Comparison of ENCODE assay signal across 9 cellular contexts in the genomic region with DNA sequence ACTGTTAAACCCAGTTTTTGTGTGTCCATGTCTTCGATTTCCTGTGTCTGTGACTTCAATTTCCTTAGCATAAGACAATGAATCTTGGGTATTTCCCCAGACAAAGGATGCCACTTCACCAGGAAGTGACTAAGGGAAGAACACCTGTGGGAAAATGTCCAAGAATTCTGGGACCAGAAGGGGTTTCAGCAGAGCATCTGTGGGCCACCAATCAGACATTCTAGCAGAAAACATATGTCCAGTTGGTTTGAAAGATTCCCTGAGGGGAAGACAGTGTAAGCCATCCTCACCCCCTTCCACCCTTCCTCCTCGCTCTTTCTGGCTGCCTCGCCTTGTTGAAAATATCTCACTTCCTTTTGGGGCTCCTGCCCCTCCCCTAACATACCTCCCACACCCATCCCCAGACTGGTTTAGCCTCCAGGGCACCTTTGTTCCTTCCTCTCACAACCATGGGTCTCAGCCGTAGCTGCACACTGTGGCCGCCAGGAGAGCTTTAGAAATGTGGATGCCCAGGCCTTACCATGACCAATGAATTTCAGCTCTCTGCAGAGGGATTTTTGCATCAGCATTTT. TPM values are rescaled to one million over a fixed set of nuclear protein-coding genes. Genes with fewer than 3 reads are reported as not detected.
DNase-seq lines count a peak whose midpoint lies in the region; ATAC-seq, FAIRE-seq and TF ChIP-seq lines count a peak whose summit lies in the region.
"Had no signal": no experiment of that assay in that cellular context is flagged by ENCODE, and none has a peak within 500 bp of the region (broad histone marks: within the 10 kb centered on the region; RNA-seq: fewer than 3 reads in every experiment).

No MANE protein-coding gene starts in this region.

- peaks cover 11% of the 10 kb centered on the region in 2 experiments for H3K4me1 Mint-ChIP-seq in H9

- FAIRE-seq in GM12878 (lab: Jason Lieb, UNC) = no peak

- intact Hi-C loops in OCI-LY7 (cut with micrococcal nuclease; ENCODE audit: unreplicated experiment) (loop anchor here (2.0 to 5.0 kb wide), 2 partner anchors 67 to 84 kb away; no protein-coding TSS in a partner anchor), GM12878 (cut with micrococcal nuclease; ENCODE audit: unreplicated experiment) (no loop called here)

- no peak for TF ChIP-seq POLR2A in GM12878 (IDR thresholded peaks at IDR 0.05; ENCODE audit: low read depth, low read length)

- H4K5ac ChIP-seq in H9 (ENCODE audit: insufficient read length, low read depth, low read length) = no peak overlapping the region

- H3K4me1 ChIP-seq in H9 (ENCODE audit: insufficient read depth, low read length) (no peaks in the 10 kb centered on the region), OCI-LY7 (ENCODE audit: insufficient read depth, low read length, poor library complexity, severe bottlenecking) (peaks cover 98% of the 10 kb centered on the region), GM12878 (ENCODE audit: control insufficient read depth, insufficient read depth, low read length) (peaks cover 35% of the 10 kb centered on the region)

- TF ChIP-seq EP300 in GM12878 (IDR thresholded peaks at IDR 0.05; ENCODE audit: borderline replicate concordance in 1 of 2, control insufficient read depth in 1 of 2, low read depth in 2 of 2, low read length in 2 of 2) = no peak

- H2BK15ac ChIP-seq in H9 (ENCODE audit: low read depth, low read length) = no peak overlapping the region

- in situ Hi-C loops in GM13976 (cut with MboI; ENCODE audit: low sequenced_read_pairs, unreplicated experiment) = no loop called here
- in situ Hi-C loops in GM12878 (cut with MboI) = no loop called here

- H3K79me1 ChIP-seq in H9 (ENCODE audit: insufficient read depth, low read depth, low read length, poor library complexity, severe bottlenecking) = no peaks in the 10 kb centered on the region

- peaks cover 21% of the 10 kb centered on the region for H3K36me3 ChIP-seq in OCI-LY7 (ENCODE audit: insufficient read depth, low read length)
- H3K36me3 ChIP-seq in GM12878 (ENCODE audit: control insufficient read depth in 2 of 2, insufficient read depth in 2 of 2, low read length in 1 of 2) = peaks cover 2 to 3% of the 10 kb centered on the region in 2 experiments; a peak in 3 of 4 replicates

- CTCF ChIA-PET in OCI-LY7 (lab: Charles Lee; ENCODE audit: unreplicated experiment) = interaction anchor here (0.6 to 1.4 kb wide), 3 partner anchors 26 to 328 kb away, joined by 3 to 4 read pairs (median 3); no protein-coding TSS in a partner anchor
- CTCF ChIA-PET in GM12878 (lab: Yijun Ruan, JAX) = interaction anchor here (1.4 to 2.0 kb wide), 4 partner anchors 25 to 146 kb away, joined by 3 to 8 read pairs (median 4); partner anchors contain the start of gene IFNAR1

- no peaks in the 10 kb centered on the region for H3K27me3 Mint-ChIP-seq in H9 (ENCODE audit: low read depth)

- no peak overlapping the region; a peak in 1 of 5 replicates for H3K4me3 Mint-ChIP-seq in H9

- no peak overlapping the region for H2BK20ac ChIP-seq in H9 (ENCODE audit: low read depth, low read length, poor library complexity, severe bottlenecking)

- H3K36me3 Mint-ChIP-seq in H9 (ENCODE audit: insufficient read depth in 1 of 3, low read depth in 3 of 3) = no peaks in the 10 kb centered on the region

- no peak overlapping the region for H3T11ph ChIP-seq in H9 (ENCODE audit: low read length)

- TSS peak; percentile 18 for BruUV-seq in OCI-LY7 (replicated peaks; lab: Mats Ljungman, UMichigan)
- no TSS peak for BruUV-seq in GM12878 (replicated peaks; lab: Mats Ljungman, UMichigan)

- H4K20me1 ChIP-seq in H9 (ENCODE audit: control insufficient read depth, insufficient read depth, insufficient read length) (no peaks in the 10 kb centered on the region), OCI-LY7 (ENCODE audit: insufficient read depth, low read length) (no peaks in the 10 kb centered on the region), GM12878 (ENCODE audit: control insufficient read depth, insufficient read depth) (no peaks in the 10 kb centered on the region)

- H2AK5ac ChIP-seq in H9 (ENCODE audit: insufficient read length, low read length) = no peak overlapping the region

- H2BK120ac ChIP-seq in H9 (ENCODE audit: low read depth, low read length, poor library complexity, severe bottlenecking) = no peak overlapping the region

- H3K27me3 ChIP-seq in H9 (ENCODE audit: insufficient read depth, low read length) = no peaks in the 10 kb centered on the region
- no peaks in the 10 kb centered on the region for H3K27me3 ChIP-seq in GM12878 (replicated peaks in 1 of 2; ENCODE audit: control insufficient read depth in 2 of 2, insufficient read depth in 2 of 2, low read length in 1 of 2)

- no peak overlapping the region for H3K9ac ChIP-seq in H9 (ENCODE audit: extremely low read depth, insufficient read length, low read length)
- peak overlapping the region; percentile 26; the same call in 1 of the 2 replicates for H3K9ac ChIP-seq in GM12878 (ENCODE audit: control insufficient read depth, insufficient read depth, low read length)

- no peak overlapping the region for H2AFZ ChIP-seq in H9 (ENCODE audit: low read length)
- H2AFZ ChIP-seq in OCI-LY7 (ENCODE audit: low read length) = peak overlapping the region; percentile 22; the same call in 1 of the 2 replicates
- H2AFZ ChIP-seq in GM12878 (ENCODE audit: control insufficient read depth, low read depth, low read length) = peak overlapping the region; percentile 79

- H4K91ac ChIP-seq in H9 (ENCODE audit: insufficient read length, low read depth, low read length) = no peak overlapping the region

- POLR2A ChIA-PET in OCI-LY7 (lab: Charles Lee) (interaction anchor here (0.5 to 7.1 kb wide), 16 partner anchors 12 to 734 kb away, joined by 3 to 121 read pairs (median 4); partner anchors contain the start of genes IFNAR1 and IL10RB), GM12878 (lab: Charles Lee) (interaction anchor here (0.6 to 0.9 kb wide), 2 partner anchors 28 to 48 kb away, joined by 3 read pairs; no protein-coding TSS in a partner anchor)

- H3K23ac ChIP-seq in H9 (ENCODE audit: insufficient read length, low read depth, low read length) = no peak overlapping the region

- no peak overlapping the region for H2BK12ac ChIP-seq in H9 (ENCODE audit: insufficient read length, low read depth, low read length)

- H3K27ac ChIP-seq in H9 (ENCODE audit: insufficient read length, low read depth, low read length) (no peak overlapping the region), OCI-LY7 (ENCODE audit: low read depth, low read length, poor library complexity, severe bottlenecking) (peak overlapping the region; percentile 95), GM12878 (ENCODE audit: control insufficient read depth, insufficient read depth) (peak overlapping the region; percentile 62)

- no peak overlapping the region for H3K56ac ChIP-seq in H9 (ENCODE audit: insufficient read length, low read depth, low read length)

- TF ChIP-seq RAD21 in GM12878 (IDR thresholded peaks at IDR 0.05; ENCODE audit: insufficient read depth, low read depth, low read length) = 0 out of 2 replicates have a peak, but pooled peaks have one; percentile 10

- SMC1A ChIA-PET in GM12878 (lab: Charles Lee; ENCODE audit: uncharacterized antibody, unreplicated experiment) = interaction anchor here (1.1 to 1.6 kb wide), 4 partner anchors 9 to 65 kb away, joined by 3 to 6 read pairs (median 4); partner anchors contain the start of gene IFNAR1

- H3K9me3 Mint-ChIP-seq in H9 = no peaks in the 10 kb centered on the region

- H2BK5ac ChIP-seq in H9 (ENCODE audit: insufficient read length, low read length) = no peak overlapping the region

- ATAC-seq in GM12878 = peak; percentile 87

- no CpG with 5 or more reads among the region's 5 CpGs for WGBS in H9 (ENCODE audit: extremely low coverage, insufficient read length, low lambda C conversion rate)
- WGBS in GM12878 (ENCODE audit: insufficient coverage, insufficient replicate concordance, low lambda C conversion rate, missing lambda C conversion rate) = 25% methylated on average over 5 of the region's 5 CpGs

- no peak overlapping the region for H3K18ac ChIP-seq in H9 (ENCODE audit: insufficient read length, low read depth, low read length)

- no peak overlapping the region for H3K4me2 ChIP-seq in H9 (ENCODE audit: insufficient read depth, insufficient read length, low read length)
- peak overlapping the region; percentile 47 for H3K4me2 ChIP-seq in OCI-LY7 (ENCODE audit: low read length)
- peak overlapping the region; percentile 66 for H3K4me2 ChIP-seq in GM12878 (ENCODE audit: control insufficient read depth, insufficient read depth)

- H3K14ac ChIP-seq in H9 (ENCODE audit: insufficient read depth, low read length) = no peak overlapping the region

- no peaks in the 10 kb centered on the region for H3K23me2 ChIP-seq in H9 (ENCODE audit: insufficient read length, low read depth, low read length, poor library complexity, severe bottlenecking)

- TF ChIP-seq CTCF in GM13976 (IDR thresholded peaks at IDR 0.05; ENCODE audit: borderline replicate concordance, control extremely low read depth, extremely low read depth, insufficient read depth, missing control alignments) (no peak), H9 (conservative IDR thresholded peaks at IDR 0.05) (peak; percentile 28; the same call in 2 of the 3 replicates), OCI-LY7 (conservative IDR thresholded peaks at IDR 0.05; ENCODE audit: low read length) (peak; percentile 67), GM12878 (IDR thresholded peaks at IDR 0.05 in 2 of 3, conservative IDR thresholded peaks at IDR 0.05 in 1 of 3; ENCODE audit: control insufficient read depth in 2 of 3, extremely low read depth in 1 of 3, insufficient read depth in 1 of 3, low read depth in 3 of 3, low read length in 3 of 3) (peak in 1 of 3 experiments; percentile 47; a peak in 2 of 6 replicates)

- peak overlapping the region in 1 of 3 experiments; percentile 29; a peak in 1 of 7 replicates for H3K27ac Mint-ChIP-seq in H9

- H3K4ac ChIP-seq in H9 (ENCODE audit: low read depth, low read length) = no peak overlapping the region

- peak overlapping the region; percentile 25 for H3K4me3 ChIP-seq in OCI-LY7 (ENCODE audit: low read depth, low read length, poor library complexity, severe bottlenecking)
- no peak overlapping the region for H3K4me3 ChIP-seq in GM12878

- DNase-seq in GM13976 (ENCODE audit: low spot score) (peak; percentile 62), H9 (no peak), OCI-LY7 (ENCODE audit: low spot score) (peak; percentile 89), GM12878 (ENCODE audit: low read depth, low spot score) (peak; percentile 25), HuH-7.5 (ENCODE audit: low spot score) (no peak), midbrain (lab: John Stamatoyannopoulos, UW) (no peak), NCI-H1048 (lab: John Stamatoyannopoulos, UW) (no peak)
- peak; percentile 2 to 33 (median 11) for DNase-seq in stimulated activated CD4-positive, alpha-beta T cell treated with anti-CD3 and anti-CD28 coated beads, TNF-alpha, amount 100 ng/mL, for 24 hours (ENCODE audit: low read depth in 3 of 3)
- DNase-seq: IMR-90 had no signal

- no peak overlapping the region for H4K8ac ChIP-seq in H9 (replicated peaks; ENCODE audit: insufficient read length, low read depth, low read length)

- no peaks in the 10 kb centered on the region for H3K9me3 ChIP-seq in H9 (ENCODE audit: control insufficient read depth, low read depth, low read length)
- no peaks in the 10 kb centered on the region for H3K9me3 ChIP-seq in OCI-LY7 (ENCODE audit: low read length)
- no peaks in the 10 kb centered on the region for H3K9me3 ChIP-seq in GM12878 (replicated peaks; ENCODE audit: control insufficient read depth, insufficient read depth, low read length)

- no peaks in the 10 kb centered on the region for H3K9me2 ChIP-seq in OCI-LY7 (ENCODE audit: insufficient read depth, low read length)

- RAD21 ChIA-PET in GM12878 (lab: Charles Lee; ENCODE audit: unreplicated experiment) = interaction anchor here (0.8 to 1.9 kb wide), 4 partner anchors 33 to 94 kb away, joined by 3 to 6 read pairs (median 6); partner anchors contain the start of gene IL10RB

- no peaks in the 10 kb centered on the region for H3K79me2 ChIP-seq in H9 (ENCODE audit: insufficient read depth, low read length)
- no peaks in the 10 kb centered on the region for H3K79me2 ChIP-seq in OCI-LY7 (ENCODE audit: insufficient read depth, low read depth, low read length)
- no peaks in the 10 kb centered on the region for H3K79me2 ChIP-seq in GM12878 (ENCODE audit: control insufficient read depth, insufficient read depth, low read length)

RNA-seq across cellular contexts. Expression of gene IFNAR1, which starts 25.5 kb away (rescaled TPM):
- total RNA-seq in H9 (2021) (14.2 and 15.8 TPM in 2 replicates), OCI-LY7 (2022) (60.8 and 65.2 TPM in 2 replicates), GM12878 (2014; rRNA removed) (17.0 and 17.3 TPM in 2 replicates), GM12878 (2014; rRNA removed; fragmentation: Illumina TruSeq; extraction: Trizol) (17.0 and 19.0 TPM in 2 replicates), GM12878 (2021) (33.2 and 35.5 TPM in 2 replicates)
- total RNA-seq in OCI-LY7 (2014; rRNA removed; shearing (Covaris generic)) = 17.0 and 18.1 TPM in 2 replicates
- 28.3 and 29.7 TPM in 2 replicates for total RNA-seq in GM12878 (2013; cell fraction: nucleolus; rRNA removed)
- polyA plus RNA-seq in GM12878 (2011; ENCODE audit: low read depth) = 18.0 TPM
- polyA plus RNA-seq in GM12878 (2011; rRNA removed) (12.2 and 17.6 TPM in 2 replicates), GM12878 (2014; fragmentation: Illumina TruSeq; extraction: Trizol) (23.6 and 28.6 TPM in 2 replicates), GM12878 (2014; fragmentation: Nextera tagmentation; extraction: Ambion mirVana) (10 to 100 TPM; 25.6 to 30.9 TPM), GM12878 (2014; rRNA removed) (10.9 and 12.0 TPM in 2 replicates), GM12878 (2016; fragmentation: Nextera tagmentation; extraction: Ambion mirVana) (10 to 100 TPM; 55.3 to 62.4 TPM)
- 6.8 and 11.1 TPM in 2 replicates for polyA plus RNA-seq in GM12878 (2011; cell fraction: cytosol; rRNA removed)
- 4.0 and 5.0 TPM in 2 replicates for polyA plus RNA-seq in GM12878 (2011; cell fraction: nucleus; rRNA removed)
- polyA plus RNA-seq in GM12878 (2012) = 26.3 and 34.8 TPM in 2 replicates
- 17.7 and 17.8 TPM in 2 replicates for polyA minus RNA-seq in GM12878 (2011; rRNA and poly(A)+ RNA removed)
- 9.8 and 11.4 TPM in 2 replicates for polyA minus RNA-seq in GM12878 (2011; cell fraction: cytosol; rRNA and poly(A)+ RNA removed)
- polyA minus RNA-seq in GM12878 (2011; cell fraction: nucleus; rRNA and poly(A)+ RNA removed) = 5.9 and 9.6 TPM in 2 replicates

RNA-seq across cellular contexts. Expression of gene IL10RB, which starts 33.1 kb away (rescaled TPM):
- total RNA-seq in H9 (2021) (3.1 TPM in 2 replicates), OCI-LY7 (2022) (48.3 and 54.5 TPM in 2 replicates), GM12878 (2014; rRNA removed) (37.3 and 44.5 TPM in 2 replicates), GM12878 (2014; rRNA removed; fragmentation: Illumina TruSeq; extraction: Trizol) (30.0 and 32.4 TPM in 2 replicates), GM12878 (2021) (22.7 and 26.9 TPM in 2 replicates)
- total RNA-seq in OCI-LY7 (2014; rRNA removed; shearing (Covaris generic)) = 44.3 and 48.0 TPM in 2 replicates
- total RNA-seq in GM12878 (2013; cell fraction: nucleolus; rRNA removed) = 35.3 and 38.4 TPM in 2 replicates
- 28.8 TPM for polyA plus RNA-seq in GM12878 (2011; ENCODE audit: low read depth)
- polyA plus RNA-seq in GM12878 (2011; rRNA removed) (31.4 and 37.4 TPM in 2 replicates), GM12878 (2014; fragmentation: Illumina TruSeq; extraction: Trizol) (27.3 and 37.5 TPM in 2 replicates), GM12878 (2014; fragmentation: Nextera tagmentation; extraction: Ambion mirVana) (10 to 100 TPM; 15.0 to 23.3 TPM), GM12878 (2014; rRNA removed) (27.2 and 31.1 TPM in 2 replicates), GM12878 (2016; fragmentation: Nextera tagmentation; extraction: Ambion mirVana) (10 to 100 TPM; 49.8 to 55.1 TPM)
- 32.9 and 43.8 TPM in 2 replicates for polyA plus RNA-seq in GM12878 (2011; cell fraction: cytosol; rRNA removed)
- 13.2 and 14.8 TPM in 2 replicates for polyA plus RNA-seq in GM12878 (2011; cell fraction: nucleus; rRNA removed)
- 30.3 and 41.4 TPM in 2 replicates for polyA plus RNA-seq in GM12878 (2012)
- polyA minus RNA-seq in GM12878 (2011; rRNA and poly(A)+ RNA removed) = 43.3 and 51.9 TPM in 2 replicates
- polyA minus RNA-seq in GM12878 (2011; cell fraction: cytosol; rRNA and poly(A)+ RNA removed) = 15.5 and 18.2 TPM in 2 replicates
- polyA minus RNA-seq in GM12878 (2011; cell fraction: nucleus; rRNA and poly(A)+ RNA removed) = 8.2 and 10.6 TPM in 2 replicates

Comparison
In these comparisons a context has a peak if more than half of its experiments do, and no peak if none do; other contexts are left out.
1. DNase-seq: peak in GM13976 (single experiment), OCI-LY7 (single experiment), GM12878 (single experiment) and stimulated activated CD4-positive, alpha-beta T cell treated with anti-CD3 and anti-CD28 coated beads, TNF-alpha, amount 100 ng/mL, for 24 hours (3 of 3); none in H9 (single experiment), HuH-7.5 (single experiment), midbrain (single experiment) and NCI-H1048 (single experiment).